31 cellular contexts compared by ENCODE assay signal in the genomic region with DNA sequence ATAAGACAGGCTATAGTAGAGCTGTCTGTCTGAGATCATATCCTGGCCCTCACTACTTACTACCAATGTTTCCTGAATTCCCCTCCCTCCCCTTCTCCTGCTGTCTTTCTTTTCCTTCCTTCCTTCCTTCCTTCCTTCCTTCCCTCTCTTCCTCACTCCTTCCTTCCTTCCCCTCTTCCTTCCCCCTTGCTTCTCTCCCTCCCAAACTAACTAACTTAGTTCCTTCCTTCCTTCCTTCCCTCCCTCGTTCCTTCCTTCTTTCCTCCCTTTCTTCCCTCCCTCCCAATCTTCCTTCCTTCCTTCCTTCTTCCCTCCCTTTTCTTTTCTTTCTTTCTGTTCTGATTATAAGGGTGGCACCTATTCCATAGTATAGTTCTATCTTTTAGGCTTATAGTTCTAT.
"Had no signal": no experiment of that assay in that cellular context is flagged by ENCODE, and none has a peak within 500 bp of the region (broad histone marks: within the 10 kb centered on the region; RNA-seq: fewer than 3 reads in every experiment).

No MANE protein-coding gene starts in this region.

- H3K36me3 ChIP-seq: adrenal gland, brain microvascular endothelial cell, breast epithelium had no signal

- H3K27me3 ChIP-seq: adrenal gland, body of pancreas, breast epithelium had no signal

- DNase-seq: activated B cell treated with CpG ODN at 0.5 μM for 24 hours; activated CD4-positive, alpha-beta memory T cell treated with anti-CD3 and anti-CD28 coated beads for 36 hours; activated CD4-positive, alpha-beta T cell treated with anti-CD3 and anti-CD28 coated beads for 4 hours; activated CD4-positive, alpha-beta T cell treated with anti-CD3 and anti-CD28 coated beads, Interleukin-2, amount 10 ng/mL, durations not matched to agents 24 days and 14 days; activated CD4-positive, alpha-beta T cell treated with anti-CD3 and anti-CD28 coated beads, Interleukin-2, amount 50 U/mL, for 1 hour; activated CD4-positive, alpha-beta T cell treated with anti-CD3 and anti-CD28 coated beads, Interleukin-2, amount 50 U/mL, for 4 hours; activated CD4-positive, CD25-positive, alpha-beta regulatory T cell treated with anti-CD3 and anti-CD28 coated beads, Interleukin-2, amount 50 U/mL, for 72 hours; activated CD8-positive, alpha-beta memory T cell treated with anti-CD3 and anti-CD28 coated beads for 24 hours; activated CD8-positive, alpha-beta memory T cell treated with anti-CD3 and anti-CD28 coated beads, Interleukin-2, amount 10 ng/mL, durations not matched to agents 7 days and 5 days; activated CD8-positive, alpha-beta memory T cell treated with anti-CD3 and anti-CD28 coated beads, Interleukin-2, amount 50 U/mL, for 48 hours; activated CD8-positive, alpha-beta T cell treated with anti-CD3 and anti-CD28 coated beads, Interleukin-2, amount 10 ng/mL, durations not matched to agents 7 days and 5 days; activated effector memory CD4-positive, alpha-beta T cell treated with anti-CD3 and anti-CD28 coated beads, Interleukin-2, amount 50 U/mL, for 16 hours; activated gamma-delta T cell treated with Interleukin-2 at 50 U/mL for 16 hours; activated naive CD4-positive, alpha-beta T cell; activated naive CD4-positive, alpha-beta T cell treated with anti-CD3 and anti-CD28 coated beads for 36 hours; activated naive CD4-positive, alpha-beta T cell treated with anti-CD3 and anti-CD28 coated beads, Interleukin-2, amount 50 U/mL, for 16 hours; activated naive CD8-positive, alpha-beta T cell treated with anti-CD3 and anti-CD28 coated beads for 36 hours; activated T-cell treated with anti-CD3 and anti-CD28 coated beads, Interleukin-2, amount 50 U/mL, for 24 hours; activated T-cell treated with anti-CD3 and anti-CD28 coated beads, Interleukin-2, amount 50 U/mL, for 48 hours; amniotic stem cell; aorta; body of pancreas; brain microvascular endothelial cell; central memory CD4-positive, alpha-beta T cell; SW 1271; T-helper 1 cell; T-helper 2 cell; T-helper 9 cell had no signal

- H3K9me3 ChIP-seq: adrenal gland, body of pancreas, breast epithelium had no signal

- H3K4me1 ChIP-seq: body of pancreas, breast epithelium had no signal

- H3K4me3 ChIP-seq: adrenal gland, body of pancreas, breast epithelium had no signal

- H3K27ac ChIP-seq: adrenal gland, body of pancreas, brain microvascular endothelial cell, breast epithelium, VCaP had no signal
